ENCODE assay signal across 17 cellular contexts in the genomic region with DNA sequence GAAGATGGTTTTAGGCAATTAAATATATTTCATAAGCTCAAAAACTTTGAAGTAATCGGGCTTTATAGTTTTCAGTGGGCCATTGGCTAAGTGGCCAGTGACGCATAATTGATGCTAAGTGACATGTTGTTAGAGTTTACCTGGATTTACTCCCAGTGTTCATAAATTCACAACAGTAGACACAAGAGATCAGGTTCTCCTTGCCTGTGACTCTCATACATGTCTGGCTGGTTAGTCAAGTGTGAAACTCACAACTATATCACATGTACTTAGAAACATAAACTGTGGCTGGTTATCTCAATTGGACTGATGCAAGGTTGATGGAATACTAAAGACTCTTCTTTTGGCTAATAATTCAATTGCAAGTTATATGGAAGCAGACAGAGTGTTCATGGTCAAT. TPM values are rescaled to one million over a fixed set of nuclear protein-coding genes. Genes with fewer than 3 reads are reported as not detected.
DNase-seq lines count a peak whose midpoint lies in the region; ATAC-seq and TF ChIP-seq lines count a peak whose summit lies in the region.
"Had no signal": no experiment of that assay in that cellular context is flagged by ENCODE, and none has a peak within 500 bp of the region (broad histone marks: within the 10 kb centered on the region; RNA-seq: fewer than 3 reads in every experiment).

No MANE protein-coding gene starts in this region.

- intact Hi-C loops in left ventricle myocardium inferior (cut with micrococcal nuclease) (no loop called here), Right ventricle myocardium superior (cut with DNase I) (no loop called here)
- intact Hi-C loops in activated CD4-positive, alpha-beta memory T cell treated with anti-CD3 and anti-CD28 coated beads for 36 hours (cut with micrococcal nuclease) = no loop called here

- H3K4me1 ChIP-seq in left ventricle myocardium inferior (peaks cover 5% of the 10 kb centered on the region), skeletal muscle tissue (ENCODE audit: control insufficient read depth in 3 of 3, insufficient read depth in 3 of 3, low read length in 3 of 3) (peaks cover 10 to 30% (median 12%) of the 10 kb centered on the region in 3 donors)

- H3K27ac ChIP-seq in left ventricle myocardium inferior (replicated peaks) (peak overlapping the region; percentile 31), skeletal muscle tissue (ENCODE audit: low read depth, low read length) (peak overlapping the region; percentile 52)
- H3K27ac ChIP-seq: C4-2B had no signal

- no peak overlapping the region for H3K9ac ChIP-seq in skeletal muscle tissue (ENCODE audit: low read depth in 1 of 3, low read length in 3 of 3)

- H3K27me3 ChIP-seq in left ventricle myocardium inferior (ENCODE audit: low read depth) = no peaks in the 10 kb centered on the region
- no peaks in the 10 kb centered on the region for H3K27me3 ChIP-seq in skeletal muscle tissue (ENCODE audit: control insufficient read depth in 3 of 3, insufficient read depth in 3 of 3, low read length in 3 of 3)

- no peak for ATAC-seq in Right ventricle myocardium superior (ENCODE audit: poor library complexity)
- ATAC-seq in esophagus mucosa = peak; percentile 55
- no peak for ATAC-seq in SK-N-SH treated with all-trans-retinoic acid at 6 μM for 48 hours
- ATAC-seq: GM23338 had no signal

- H3K4me3 Mint-ChIP-seq in activated CD4-positive, alpha-beta memory T cell treated with anti-CD3 and anti-CD28 coated beads for 36 hours = no peak overlapping the region
- H3K4me3 Mint-ChIP-seq: B cell; CD4-positive, alpha-beta memory T cell; GM23338 had no signal

- no peaks in the 10 kb centered on the region for H3K27me3 Mint-ChIP-seq in activated CD4-positive, alpha-beta memory T cell treated with anti-CD3 and anti-CD28 coated beads for 36 hours

- CTCF ChIA-PET in activated CD4-positive, alpha-beta memory T cell treated with anti-CD3 and anti-CD28 coated beads for 36 hours (lab: Charles Lee) = no interaction called here

- H3K4me3 ChIP-seq in left ventricle myocardium inferior (no peak overlapping the region), skeletal muscle tissue (ENCODE audit: low read length in 3 of 3) (no peak overlapping the region)
- H3K4me3 ChIP-seq: GM23338 had no signal

- H3K9me3 Mint-ChIP-seq in activated CD4-positive, alpha-beta memory T cell treated with anti-CD3 and anti-CD28 coated beads for 36 hours = no peaks in the 10 kb centered on the region
- H3K9me3 Mint-ChIP-seq: GM23338 had no signal

- no peaks in the 10 kb centered on the region for H3K36me3 Mint-ChIP-seq in activated CD4-positive, alpha-beta memory T cell treated with anti-CD3 and anti-CD28 coated beads for 36 hours
- H3K36me3 Mint-ChIP-seq: CD4-positive, alpha-beta memory T cell had no signal

- no peak for TF ChIP-seq CTCF in left ventricle myocardium inferior (IDR thresholded peaks at IDR 0.05; ENCODE audit: borderline replicate concordance)

- no peak overlapping the region for H3K27ac Mint-ChIP-seq in activated CD4-positive, alpha-beta memory T cell treated with anti-CD3 and anti-CD28 coated beads for 36 hours
- H3K27ac Mint-ChIP-seq: B cell; CD4-positive, alpha-beta memory T cell; GM23338 had no signal

- H3K9me3 ChIP-seq in left ventricle myocardium inferior (replicated peaks) (no peaks in the 10 kb centered on the region), skeletal muscle tissue (ENCODE audit: control insufficient read depth in 3 of 3, low read length in 3 of 3) (no peaks in the 10 kb centered on the region)

- peaks cover 9% of the 10 kb centered on the region for H3K36me3 ChIP-seq in left ventricle myocardium inferior
- H3K36me3 ChIP-seq in skeletal muscle tissue (ENCODE audit: control insufficient read depth in 3 of 3, insufficient read depth in 3 of 3, low read length in 3 of 3) = peaks cover 4 to 23% (median 22%) of the 10 kb centered on the region in 3 donors

- no peaks in the 10 kb centered on the region for H3K4me1 Mint-ChIP-seq in activated CD4-positive, alpha-beta memory T cell treated with anti-CD3 and anti-CD28 coated beads for 36 hours (ENCODE audit: low read depth)
- H3K4me1 Mint-ChIP-seq: B cell had no signal

- POLR2A ChIA-PET in activated CD4-positive, alpha-beta memory T cell treated with anti-CD3 and anti-CD28 coated beads for 36 hours (lab: Charles Lee) = no interaction called here

- DNase-seq in left ventricle myocardium inferior (no peak), Right ventricle myocardium superior (no peak), NCI-H2171 treated with DMSO at 0.1 percent for 48 hours (lab: John Stamatoyannopoulos, UW) (peak; percentile 68)
- DNase-seq in activated CD4-positive, alpha-beta memory T cell treated with anti-CD3 and anti-CD28 coated beads for 36 hours = no peak
- DNase-seq in stimulated activated naive CD4-positive, alpha-beta T cell (lab: John Stamatoyannopoulos, UW) = no peak
- DNase-seq: CD4-positive, alpha-beta memory T cell; DMS79 treated with DMSO at 0.1 percent for 48 hours; EL; GDM1; H7 had no signal

TF ChIP-seq in SK-N-SH treated with all-trans-retinoic acid at 6 μM for 48 hours, 23 proteins besides CTCF, POLR2A, EP300 and RAD21:
- TF ChIP-seq ISL1 (CRISPR knock-in tag; IDR thresholded peaks at IDR 0.05) (no peak), ZNF565 (CRISPR knock-in tag; conservative IDR thresholded peaks at IDR 0.05; ENCODE audit: low read depth) (no peak), ARNTL (CRISPR knock-in tag; IDR thresholded peaks at IDR 0.05; ENCODE audit: borderline replicate concordance, low read depth) (no peak), BACH2 (CRISPR knock-in tag; IDR thresholded peaks at IDR 0.05; ENCODE audit: borderline replicate concordance) (no peak), GLIS3 (CRISPR knock-in tag; IDR thresholded peaks at IDR 0.05) (no peak), OSR1 (CRISPR knock-in tag; IDR thresholded peaks at IDR 0.05) (no peak), ZNF70 (CRISPR knock-in tag; IDR thresholded peaks at IDR 0.05) (no peak)

RNA-seq across cellular contexts. Expression of gene ASB15, which starts 26.2 kb away (rescaled TPM):
- 76.8 TPM for total RNA-seq in left ventricle myocardium inferior
- 78.6 TPM for total RNA-seq in Right ventricle myocardium superior
- total RNA-seq in esophagus mucosa = not detected
- total RNA-seq in skeletal muscle tissue = 2.6 TPM
- not detected for total RNA-seq in activated CD4-positive, alpha-beta memory T cell treated with anti-CD3 and anti-CD28 coated beads for 36 hours
- total RNA-seq: B cell; CD4-positive, alpha-beta memory T cell; GM23338; H7; HT-29 had no signal

RNA-seq across cellular contexts. Expression of gene LMOD2, which starts 27.8 kb away (rescaled TPM):
- total RNA-seq in left ventricle myocardium inferior (888 TPM), Right ventricle myocardium superior (511 TPM), esophagus mucosa (not detected), skeletal muscle tissue (34.4 TPM)
- not detected for total RNA-seq in activated CD4-positive, alpha-beta memory T cell treated with anti-CD3 and anti-CD28 coated beads for 36 hours
- total RNA-seq: B cell; CD4-positive, alpha-beta memory T cell; GM23338; H7; HT-29 had no signal

Comparison
In these comparisons a context has a peak if more than half of its experiments do, and no peak if none do; other contexts are left out.
1. RNA of gene ASB15, which starts 26.2 kb away (total RNA-seq): 78.6 TPM in Right ventricle myocardium superior (single experiment) and 76.8 TPM in left ventricle myocardium inferior (single experiment); 2.6 TPM in skeletal muscle tissue (single experiment), not detected in esophagus mucosa (single experiment) and not detected in activated CD4-positive, alpha-beta memory T cell treated with anti-CD3 and anti-CD28 coated beads for 36 hours; every median in the first group is over 10 times any median in the second.
2. RNA of gene LMOD2, which starts 27.8 kb away (total RNA-seq): 888 TPM in left ventricle myocardium inferior (single experiment), 511 TPM in Right ventricle myocardium superior (single experiment) and 34.4 TPM in skeletal muscle tissue (single experiment); not detected in esophagus mucosa (single experiment) and not detected in activated CD4-positive, alpha-beta memory T cell treated with anti-CD3 and anti-CD28 coated beads for 36 hours; every median in the first group is over 10 times any median in the second.